Comparison of ENCODE assay signal across 8 cellular contexts in genomic region chrX:129843209-129843458, GRCh38. TPM values are rescaled to one million over a fixed set of nuclear protein-coding genes. Genes with fewer than 3 reads are reported as not detected.
DNase-seq lines count a peak whose midpoint lies in the region; ATAC-seq and TF ChIP-seq lines count a peak whose summit lies in the region.

No MANE protein-coding gene starts in this region.

- H3K9ac ChIP-seq in H9 (ENCODE audit: extremely low read depth, insufficient read length, low read length) = peak overlapping the region; percentile 46
- peak overlapping the region; percentile 65 to 79 (median 73) for H3K9ac ChIP-seq in skeletal muscle tissue (ENCODE audit: low read depth in 1 of 3, low read length in 3 of 3)

- no peak overlapping the region for H2BK12ac ChIP-seq in H9 (ENCODE audit: insufficient read length, low read depth, low read length)

- TF ChIP-seq CTCF in H9 (conservative IDR thresholded peaks at IDR 0.05) (no peak), WI38 (IDR thresholded peaks at IDR 0.05; ENCODE audit: low read depth, low read length) (no peak), glutamatergic neuron (IDR thresholded peaks at IDR 0.05; ENCODE audit: partially characterized antibody, unreplicated experiment) (no peak)

- no peak overlapping the region for H3K23ac ChIP-seq in H9 (ENCODE audit: insufficient read length, low read depth, low read length)

- no peak overlapping the region for H2BK20ac ChIP-seq in H9 (ENCODE audit: low read depth, low read length, poor library complexity, severe bottlenecking)

- peaks cover 4% of the 10 kb centered on the region for H3K27me3 Mint-ChIP-seq in H9 (ENCODE audit: low read depth)
- no peaks in the 10 kb centered on the region for H3K27me3 Mint-ChIP-seq in glutamatergic neuron (ENCODE audit: unreplicated experiment)

- no peak overlapping the region for H3K18ac ChIP-seq in H9 (ENCODE audit: insufficient read length, low read depth, low read length)

- TF ChIP-seq POLR2A in GM18505 (IDR thresholded peaks at IDR 0.05; ENCODE audit: borderline replicate concordance, extremely low read depth, insufficient read depth, insufficient read length) = no peak

- H3K79me1 ChIP-seq in H9 (ENCODE audit: insufficient read depth, low read depth, low read length, poor library complexity, severe bottlenecking) = no peaks in the 10 kb centered on the region

- H3K27ac ChIP-seq in H9 (ENCODE audit: insufficient read length, low read depth, low read length) = no peak overlapping the region
- H3K27ac ChIP-seq in skeletal muscle tissue (ENCODE audit: low read depth, low read length) = peak overlapping the region; percentile 76

- H3T11ph ChIP-seq in H9 (ENCODE audit: low read length) = no peak overlapping the region

- H4K20me1 ChIP-seq in H9 (ENCODE audit: control insufficient read depth, insufficient read depth, insufficient read length) = no peaks in the 10 kb centered on the region

- peaks cover 3% of the 10 kb centered on the region for H3K23me2 ChIP-seq in H9 (ENCODE audit: insufficient read length, low read depth, low read length, poor library complexity, severe bottlenecking)

- no peak for ATAC-seq in GM18517 (IDR thresholded peaks at IDR 0.05; ENCODE audit: unreplicated experiment)
- no peak for ATAC-seq in HG02623 (IDR thresholded peaks at IDR 0.05; ENCODE audit: unreplicated experiment)
- ATAC-seq in GM18505 (IDR thresholded peaks at IDR 0.05; ENCODE audit: unreplicated experiment) = no peak
- no peak for ATAC-seq in GM18867 (IDR thresholded peaks at IDR 0.05; ENCODE audit: unreplicated experiment)

- no peak overlapping the region for H2AFZ ChIP-seq in H9 (ENCODE audit: low read length)

- no peak overlapping the region for H2BK120ac ChIP-seq in H9 (ENCODE audit: low read depth, low read length, poor library complexity, severe bottlenecking)

- H2AK5ac ChIP-seq in H9 (ENCODE audit: insufficient read length, low read length) = no peak overlapping the region

- no peak overlapping the region for H2BK5ac ChIP-seq in H9 (ENCODE audit: insufficient read length, low read length)

- no peak overlapping the region for H3K4ac ChIP-seq in H9 (ENCODE audit: low read depth, low read length)

- peak overlapping the region in 2 of 3 experiments; percentile 18 to 82; a peak in 3 of 7 replicates for H3K27ac Mint-ChIP-seq in H9
- peak overlapping the region; percentile 70 for H3K27ac Mint-ChIP-seq in glutamatergic neuron (ENCODE audit: unreplicated experiment)

- H3K14ac ChIP-seq in H9 (ENCODE audit: insufficient read depth, low read length) = no peak overlapping the region

- no CpG with 5 or more reads among the region's 23 CpGs for WGBS in H9 (ENCODE audit: extremely low coverage, insufficient read length, low lambda C conversion rate)

- H3K56ac ChIP-seq in H9 (ENCODE audit: insufficient read length, low read depth, low read length) = no peak overlapping the region

- peak overlapping the region; percentile 88 to 94 for H3K4me3 Mint-ChIP-seq in H9
- peak overlapping the region; percentile 90 for H3K4me3 Mint-ChIP-seq in glutamatergic neuron (ENCODE audit: unreplicated experiment)

- H3K9me3 Mint-ChIP-seq in H9 = peaks cover 0 to 71% of the 10 kb centered on the region in 2 experiments; a peak in 2 of 5 replicates
- H3K9me3 Mint-ChIP-seq in glutamatergic neuron (ENCODE audit: unreplicated experiment) = peaks cover 7% of the 10 kb centered on the region

- H3K9me3 ChIP-seq in H9 (ENCODE audit: control insufficient read depth, low read depth, low read length) (peaks cover 8% of the 10 kb centered on the region), skeletal muscle tissue (ENCODE audit: control insufficient read depth in 3 of 3, low read length in 3 of 3) (no peaks in the 10 kb centered on the region)

- H3K4me1 Mint-ChIP-seq in H9 = peaks cover 10 to 15% of the 10 kb centered on the region in 2 experiments
- peaks cover 18% of the 10 kb centered on the region for H3K4me1 Mint-ChIP-seq in glutamatergic neuron (ENCODE audit: low read depth, unreplicated experiment)

- no peak overlapping the region for H4K91ac ChIP-seq in H9 (ENCODE audit: insufficient read length, low read depth, low read length)

- H3K4me3 ChIP-seq in WI38 (ENCODE audit: low read depth, low read length) (peak overlapping the region; percentile 70), skeletal muscle tissue (ENCODE audit: low read length in 3 of 3) (peak overlapping the region; percentile 85 to 92 (median 91))

- no peak overlapping the region for H4K5ac ChIP-seq in H9 (ENCODE audit: insufficient read length, low read depth, low read length)

- H4K8ac ChIP-seq in H9 (replicated peaks; ENCODE audit: insufficient read length, low read depth, low read length) = no peak overlapping the region

- no peaks in the 10 kb centered on the region for H3K36me3 ChIP-seq in skeletal muscle tissue (ENCODE audit: control insufficient read depth in 3 of 3, insufficient read depth in 3 of 3, low read length in 3 of 3)

- no peaks in the 10 kb centered on the region for H3K27me3 ChIP-seq in H9 (ENCODE audit: insufficient read depth, low read length)
- no peaks in the 10 kb centered on the region for H3K27me3 ChIP-seq in skeletal muscle tissue (ENCODE audit: control insufficient read depth in 3 of 3, insufficient read depth in 3 of 3, low read length in 3 of 3)

- no peak overlapping the region for H2BK15ac ChIP-seq in H9 (ENCODE audit: low read depth, low read length)

- H3K79me2 ChIP-seq in H9 (ENCODE audit: insufficient read depth, low read length) = no peaks in the 10 kb centered on the region

- peak overlapping the region; percentile 65 for H3K4me2 ChIP-seq in H9 (ENCODE audit: insufficient read depth, insufficient read length, low read length)

- H3K4me1 ChIP-seq in H9 (ENCODE audit: insufficient read depth, low read length) = no peaks in the 10 kb centered on the region
- H3K4me1 ChIP-seq in skeletal muscle tissue (ENCODE audit: control insufficient read depth in 3 of 3, insufficient read depth in 3 of 3, low read length in 3 of 3) = peaks cover 0 to 12% (median 9%) of the 10 kb centered on the region in 3 donors

- H3K36me3 Mint-ChIP-seq in H9 (ENCODE audit: insufficient read depth in 1 of 3, low read depth in 3 of 3) (peaks cover 12 to 27% (median 12%) of the 10 kb centered on the region in 3 experiments; a peak in 6 of 7 replicates), glutamatergic neuron (ENCODE audit: unreplicated experiment) (no peaks in the 10 kb centered on the region)

- DNase-seq in H9 (peak; percentile 32), glutamatergic neuron (no peak)

RNA-seq across cellular contexts. Expression of gene ZDHHC9, which starts 0.6 kb away (rescaled TPM):
- total RNA-seq in H9 (2021) = 20.2 and 21.0 TPM in 2 replicates
- total RNA-seq in glutamatergic neuron (ENCODE audit: unreplicated experiment) = 62.0 TPM
- total RNA-seq in skeletal muscle tissue = 17.7 TPM
